In the genomic region with DNA sequence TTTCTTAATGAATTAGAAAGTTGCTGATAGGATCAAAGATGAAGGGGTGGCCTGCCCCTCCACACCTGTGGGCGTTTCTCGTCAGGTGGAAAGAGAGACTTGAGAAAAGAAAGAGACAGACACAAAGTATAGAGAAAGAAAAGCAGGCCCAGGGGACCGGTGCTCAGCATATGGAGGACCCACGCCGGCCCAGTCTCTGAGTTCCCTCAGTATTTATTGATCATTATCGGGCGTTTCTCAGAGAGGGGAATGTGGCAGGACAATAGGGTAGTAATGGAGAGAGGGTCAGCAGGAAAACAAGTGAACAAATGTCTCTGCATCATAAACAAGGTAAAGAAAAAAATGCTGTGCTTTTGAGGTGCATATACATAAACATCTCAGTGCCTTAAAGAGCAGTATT, we compare ENCODE assay signal across 20 cellular contexts.
"Had no signal": no experiment of that assay in that cellular context is flagged by ENCODE, and none has a peak within 500 bp of the region (broad histone marks: within the 10 kb centered on the region; RNA-seq: fewer than 3 reads in every experiment).

No MANE protein-coding gene starts in this region.

- DNase-seq: activated CD4-positive, alpha-beta T cell treated with anti-CD3 and anti-CD28 coated beads for 4 hours; activated CD4-positive, alpha-beta T cell treated with anti-CD3 and anti-CD28 coated beads, Interleukin-2, amount 50 U/mL, for 4 hours; activated CD8-positive, alpha-beta memory T cell treated with anti-CD3 and anti-CD28 coated beads for 24 hours; activated effector memory CD4-positive, alpha-beta T cell treated with Interleukin-2 at 50 U/mL for 16 hours; activated naive CD4-positive, alpha-beta T cell treated with Interleukin-2 at 50 U/mL for 16 hours; anterior cingulate cortex; dermis blood vessel endothelial cell; effector CD8-positive, alpha-beta T cell; hippocampal formation; immature natural killer cell; midbrain; naive thymus-derived CD4-positive, alpha-beta T cell; right lobe of liver; stimulated activated CD4-positive, alpha-beta T cell treated with anti-CD3 and anti-CD28 coated beads, Interleukin-4, amount 100 ng/mL, for 1 hour; stimulated activated naive CD8-positive, alpha-beta T cell treated with anti-CD3 and anti-CD28 coated beads, Interleukin-15, Interleukin-2, amounts not matched to agents 100 U/mL and 50 U/mL, for 24 hours; testis; transverse colon had no signal

- H3K27me3 Mint-ChIP-seq: activated naive CD8-positive, alpha-beta T cell; naive thymus-derived CD4-positive, alpha-beta T cell had no signal

- H3K4me3 Mint-ChIP-seq: activated naive CD8-positive, alpha-beta T cell; immature natural killer cell; naive thymus-derived CD4-positive, alpha-beta T cell; neural progenitor cell; T-helper 2 cell treated with Interferon-gamma antibody and Interleukin-4, amounts not matched to agents 5 μg/mL and 100 μg/mL, for 36 hours had no signal

- ATAC-seq: naive thymus-derived CD4-positive, alpha-beta T cell; right lobe of liver; stimulated activated naive CD8-positive, alpha-beta T cell treated with anti-CD3 and anti-CD28 coated beads, Interleukin-15, Interleukin-2, amounts not matched to agents 100 U/mL and 50 U/mL, for 24 hours had no signal

- H3K27ac Mint-ChIP-seq: activated naive CD8-positive, alpha-beta T cell; immature natural killer cell; naive thymus-derived CD4-positive, alpha-beta T cell; neural progenitor cell; T-helper 2 cell treated with Interferon-gamma antibody and Interleukin-4, amounts not matched to agents 5 μg/mL and 100 μg/mL, for 36 hours had no signal

- H3K9me3 Mint-ChIP-seq: neural progenitor cell; T-helper 2 cell treated with Interferon-gamma antibody and Interleukin-4, amounts not matched to agents 5 μg/mL and 100 μg/mL, for 36 hours had no signal

- H3K4me1 Mint-ChIP-seq: immature natural killer cell; naive thymus-derived CD4-positive, alpha-beta T cell had no signal

- H3K36me3 Mint-ChIP-seq: activated naive CD8-positive, alpha-beta T cell; immature natural killer cell; naive thymus-derived CD4-positive, alpha-beta T cell; neural progenitor cell had no signal

- H3K27ac ChIP-seq: neural progenitor cell, right lobe of liver, testis, transverse colon had no signal
